Comparison of ENCODE assay signal across 1 cellular context in genomic region chr3:44647771-44648170, GRCh38.
TF ChIP-seq lines count a peak whose summit lies in the region.

No MANE protein-coding gene starts in this region.

TF ChIP-seq in WTC11, 78 proteins besides CTCF, POLR2A, EP300 and RAD21 (continued from another document):
- no peak for TF ChIP-seq ZBTB43 (CRISPR knock-in tag; IDR thresholded peaks at IDR 0.05)
- TF ChIP-seq ERG (CRISPR knock-in tag; IDR thresholded peaks at IDR 0.05): no peak
- TF ChIP-seq OVOL2 (CRISPR knock-in tag; IDR thresholded peaks at IDR 0.05; ENCODE audit: borderline replicate concordance): no peak
- no peak for TF ChIP-seq CREM (CRISPR knock-in tag; IDR thresholded peaks at IDR 0.05)
- no peak for TF ChIP-seq ETV6 (CRISPR knock-in tag; IDR thresholded peaks at IDR 0.05)
- no peak for TF ChIP-seq NR2C2 (CRISPR knock-in tag; IDR thresholded peaks at IDR 0.05)
- no peak for TF ChIP-seq USF2 (CRISPR knock-in tag; IDR thresholded peaks at IDR 0.05)
- no peak for TF ChIP-seq ZNF396 (CRISPR knock-in tag; IDR thresholded peaks at IDR 0.05; ENCODE audit: borderline replicate concordance)
